In the genomic region with DNA sequence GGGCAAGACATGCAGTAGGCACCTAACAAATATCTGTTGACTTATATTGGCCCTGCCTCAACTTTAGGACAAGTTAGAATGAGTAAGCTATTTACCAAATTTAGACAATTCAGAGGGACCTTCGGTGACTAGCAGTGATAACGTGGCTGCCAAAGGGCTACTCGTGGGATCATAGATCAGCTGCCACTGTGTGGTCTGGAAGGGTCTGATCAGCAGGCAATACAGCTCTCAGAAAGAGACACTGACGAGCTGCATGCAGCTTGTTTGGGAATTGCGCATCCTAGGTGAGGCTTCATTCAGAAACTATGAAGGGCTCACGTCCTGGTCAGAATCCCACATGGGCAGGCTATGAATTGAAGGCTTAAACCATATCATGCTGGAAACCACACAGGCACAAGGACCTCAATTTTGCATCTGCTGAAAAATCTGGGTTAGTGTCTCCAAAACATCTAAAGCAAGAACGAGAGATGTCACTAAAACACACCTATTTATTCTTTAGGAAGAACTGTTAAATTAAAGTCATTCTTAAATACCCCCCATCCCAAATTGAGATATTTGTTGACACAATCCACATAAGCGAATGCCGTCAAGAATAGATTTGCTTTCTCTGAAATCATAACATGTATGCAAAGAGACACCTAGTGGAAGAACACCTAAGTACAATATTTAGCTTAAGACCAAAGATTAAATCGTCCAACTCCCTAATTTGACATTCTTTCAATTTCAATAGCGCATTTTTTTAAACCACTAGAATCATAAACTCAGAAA, we compare ENCODE assay signal across 8 cellular contexts.
DNase-seq lines count a peak whose midpoint lies in the region; ATAC-seq and TF ChIP-seq lines count a peak whose summit lies in the region.

No MANE protein-coding gene starts in this region.

- no peaks in the 10 kb centered on the region for H3K9me3 ChIP-seq in AG04450 (ENCODE audit: control insufficient read depth, insufficient read depth, low read length)

- H3K4me1 Mint-ChIP-seq in immature natural killer cell, result peaks cover 16 to 22% of the 10 kb centered on the region in 2 donors

- peaks cover 2 to 3% (median 2%) of the 10 kb centered on the region in 3 donors for H3K27me3 Mint-ChIP-seq in immature natural killer cell (ENCODE audit: low read depth in 3 of 3)

- POLR2A ChIA-PET in AG04450 (lab: Yijun Ruan, JAX), result no interaction called here

- no peaks in the 10 kb centered on the region for H3K27me3 ChIP-seq in AG04450 (ENCODE audit: control insufficient read depth, insufficient read depth, low read length)

- peaks cover 0 to 6% of the 10 kb centered on the region in 2 donors for H3K36me3 Mint-ChIP-seq in activated naive CD4-positive, alpha-beta T cell treated with anti-CD3 and anti-CD28 coated beads, Interleukin-2, amount 50 U/mL, for 72 hours
- H3K36me3 Mint-ChIP-seq in immature natural killer cell, result no peaks in the 10 kb centered on the region

- H3K4me3 ChIP-seq in AG04450 (ENCODE audit: low read depth, low read length) (no peak overlapping the region), GM12865 (ENCODE audit: low read depth, low read length) (no peak overlapping the region)

- TF ChIP-seq CTCF in AG04450 (IDR thresholded peaks at IDR 0.05; ENCODE audit: low read depth, low read length) (peak; percentile 60), GM12865 (IDR thresholded peaks at IDR 0.05; ENCODE audit: insufficient read depth, low read depth, low read length, missing control alignments) (peak; percentile 37)

- peak; percentile 72 for ATAC-seq in HG02884 (IDR thresholded peaks at IDR 0.05; ENCODE audit: unreplicated experiment)
- ATAC-seq in activated naive CD4-positive, alpha-beta T cell treated with anti-CD3 and anti-CD28 coated beads, Interleukin-2, amount 50 U/mL, for 72 hours, result peak; percentile 70 to 72

- DNase-seq in AG04450 (ENCODE audit: low read depth, low spot score) (no peak), GM12865 (ENCODE audit: low read depth) (peak; percentile 65), NCI-H2107 treated with DMSO at 0.1 percent for 48 hours (lab: John Stamatoyannopoulos, UW; ENCODE audit: unreplicated experiment) (peak; percentile 80), immature natural killer cell (peak; percentile 40 to 57 (median 56)), stromal cell of bone marrow (ENCODE audit: low read depth) (peak; percentile 34), D341Med (ENCODE audit: low spot score) (no peak)
- no peak for DNase-seq in activated naive CD4-positive, alpha-beta T cell treated with anti-CD3 and anti-CD28 coated beads, Interleukin-2, amount 50 U/mL, for 72 hours (ENCODE audit: low spot score in 2 of 2)

- H3K4me3 Mint-ChIP-seq in immature natural killer cell, result peak overlapping the region; percentile 54 to 79 (median 75)

- peak overlapping the region in 1 of 2 donors; percentile 60 for H3K27ac Mint-ChIP-seq in activated naive CD4-positive, alpha-beta T cell treated with anti-CD3 and anti-CD28 coated beads, Interleukin-2, amount 50 U/mL, for 72 hours
- H3K27ac Mint-ChIP-seq in immature natural killer cell, result peak overlapping the region in 2 of 6 donors; percentile 5 to 46

- H3K9me3 Mint-ChIP-seq in activated naive CD4-positive, alpha-beta T cell treated with anti-CD3 and anti-CD28 coated beads, Interleukin-2, amount 50 U/mL, for 72 hours, result no peaks in the 10 kb centered on the region
- H3K9me3 Mint-ChIP-seq in immature natural killer cell, result no peaks in the 10 kb centered on the region

- CTCF ChIA-PET in AG04450 (lab: Charles Lee), result interaction anchor here (0.6 to 4.9 kb wide), 29 partner anchors 8 to 1046 kb away, joined by 3 to 59 read pairs (median 4); no protein-coding TSS in a partner anchor

- no peak overlapping the region for H3K27ac ChIP-seq in AG04450 (ENCODE audit: low read depth, low read length)

Comparison
In these comparisons a context has a peak if more than half of its experiments do, and no peak if none do; other contexts are left out.
1. DNase-seq: peak in GM12865 (single experiment), NCI-H2107 treated with DMSO at 0.1 percent for 48 hours (single experiment), immature natural killer cell (3 of 3) and stromal cell of bone marrow (single experiment); none in AG04450 (single experiment), activated naive CD4-positive, alpha-beta T cell treated with anti-CD3 and anti-CD28 coated beads, Interleukin-2, amount 50 U/mL, for 72 hours (0 of 2) and D341Med (single experiment).